ENCODE assay signal across 21 cellular contexts in genomic region chr9:110659891-110660541, GRCh38. TPM values are rescaled to one million over a fixed set of nuclear protein-coding genes. Genes with fewer than 3 reads are reported as not detected.
A peak's percentile ranks its signal among the peaks of the same experiment; 100 is the strongest.
DNase-seq lines count a peak whose midpoint lies in the region; ATAC-seq and TF ChIP-seq lines count a peak whose summit lies in the region.
"Had no signal": no experiment of that assay in that cellular context is flagged by ENCODE, and none has a peak within 500 bp of the region (broad histone marks: within the 10 kb centered on the region; RNA-seq: fewer than 3 reads in every experiment).

No MANE protein-coding gene starts in this region.

- H4K20me1 ChIP-seq in GM23248 (ENCODE audit: insufficient read depth) (no peaks in the 10 kb centered on the region), hepatocyte (ENCODE audit: insufficient read depth, poor library complexity, severe bottlenecking) (no peaks in the 10 kb centered on the region)

- peak; percentile 95 for ATAC-seq in SK-N-SH treated with all-trans-retinoic acid at 6 μM for 48 hours
- no peak for ATAC-seq in sciatic nerve
- ATAC-seq in HG03135 (IDR thresholded peaks at IDR 0.05; ENCODE audit: unreplicated experiment): no peak
- ATAC-seq in GM19397 (IDR thresholded peaks at IDR 0.05; ENCODE audit: unreplicated experiment): no peak
- ATAC-seq: activated T-cell treated with anti-CD3 and anti-CD28 coated beads, Interleukin-2, amount 50 U/mL, for 72 hours; heart right ventricle had no signal

- peaks cover 29% of the 10 kb centered on the region for H3K4me1 ChIP-seq in GM23248 (ENCODE audit: insufficient read depth)
- H3K4me1 ChIP-seq in hepatocyte (ENCODE audit: insufficient read depth): no peaks in the 10 kb centered on the region
- H3K4me1 ChIP-seq: parathyroid adenoma had no signal

- H3K27me3 Mint-ChIP-seq in activated naive CD8-positive, alpha-beta T cell treated with anti-CD3 and anti-CD28 coated beads for 36 hours: peaks cover 4% of the 10 kb centered on the region

- H3K9me3 Mint-ChIP-seq in activated naive CD8-positive, alpha-beta T cell treated with anti-CD3 and anti-CD28 coated beads for 36 hours: peaks cover 3% of the 10 kb centered on the region

- TF ChIP-seq CTCF in hepatocyte (IDR thresholded peaks at IDR 0.05; ENCODE audit: poor library complexity): no peak

- H3K36me3 ChIP-seq in GM23248 (ENCODE audit: low read depth) (no peaks in the 10 kb centered on the region), hepatocyte (replicated peaks; ENCODE audit: insufficient read depth, low read depth) (no peaks in the 10 kb centered on the region)
- H3K36me3 ChIP-seq: heart right ventricle had no signal

- in situ Hi-C loops in GM23248 (cut with MboI): loop anchor here (10.0 kb wide), 1 partner anchor 375 kb away; the partner anchor contains the start of gene LPAR1

- H3K27ac ChIP-seq in GM23248 (peak overlapping the region; percentile 17; the same call in 1 of the 2 replicates), hepatocyte (peak overlapping the region; percentile 34)
- H3K27ac ChIP-seq: heart right ventricle, parathyroid adenoma had no signal

- no peaks in the 10 kb centered on the region for H3K9me3 ChIP-seq in GM23248 (ENCODE audit: low read depth)
- no peaks in the 10 kb centered on the region for H3K9me3 ChIP-seq in hepatocyte (ENCODE audit: low read depth)
- H3K9me3 ChIP-seq: heart right ventricle had no signal

- no peaks in the 10 kb centered on the region for H3K4me1 Mint-ChIP-seq in activated naive CD8-positive, alpha-beta T cell treated with anti-CD3 and anti-CD28 coated beads for 36 hours

- H3K36me3 Mint-ChIP-seq in activated naive CD8-positive, alpha-beta T cell treated with anti-CD3 and anti-CD28 coated beads for 36 hours: no peaks in the 10 kb centered on the region

- no peaks in the 10 kb centered on the region for H3K27me3 ChIP-seq in GM23248 (replicated peaks; ENCODE audit: insufficient read depth)
- H3K27me3 ChIP-seq in hepatocyte: no peaks in the 10 kb centered on the region
- H3K27me3 ChIP-seq: heart right ventricle had no signal

- no peak overlapping the region for H3K4me3 ChIP-seq in GM23248
- no peak overlapping the region for H3K4me3 ChIP-seq in hepatocyte
- H3K4me3 ChIP-seq: heart right ventricle had no signal

- WGBS in GM23248 (ENCODE audit: low coverage in 1 of 2, low lambda C conversion rate in 2 of 2, missing lambda C conversion rate in 2 of 2), 2 experiments: 52 to 55% methylated on average over 2 of the region's 2 CpGs
- 73% methylated on average over 2 of the region's 2 CpGs for WGBS in hepatocyte (ENCODE audit: low lambda C conversion rate, missing lambda C conversion rate)

- peaks cover 24% of the 10 kb centered on the region; the same call in 1 of the 2 replicates for H3F3A ChIP-seq in GM23248 (ENCODE audit: insufficient read depth)

- H3K79me2 ChIP-seq in GM23248 (ENCODE audit: insufficient read depth) (no peaks in the 10 kb centered on the region), hepatocyte (no peaks in the 10 kb centered on the region)
- H3K79me2 ChIP-seq: parathyroid adenoma had no signal

- H3K4me3 Mint-ChIP-seq in activated naive CD8-positive, alpha-beta T cell treated with anti-CD3 and anti-CD28 coated beads for 36 hours: no peak overlapping the region
- H3K4me3 Mint-ChIP-seq: activated T-cell treated with anti-CD3 and anti-CD28 coated beads, Interleukin-2, amount 50 U/mL, for 72 hours had no signal

- H3K9me2 ChIP-seq in GM23248 (ENCODE audit: insufficient read depth) (no peaks in the 10 kb centered on the region), hepatocyte (replicated peaks; ENCODE audit: insufficient read depth) (no peaks in the 10 kb centered on the region)

- intact Hi-C loops in sciatic nerve (cut with DNase I): no loop called here

- H2AFZ ChIP-seq in GM23248: no peak overlapping the region; the same call in 1 of the 2 replicates
- no peak overlapping the region for H2AFZ ChIP-seq in hepatocyte
- H2AFZ ChIP-seq: parathyroid adenoma had no signal

- no peak overlapping the region for H3K9ac ChIP-seq in GM23248
- H3K9ac ChIP-seq: parathyroid adenoma had no signal

- H3K27ac Mint-ChIP-seq in activated naive CD8-positive, alpha-beta T cell treated with anti-CD3 and anti-CD28 coated beads for 36 hours: no peak overlapping the region
- H3K27ac Mint-ChIP-seq: activated T-cell treated with anti-CD3 and anti-CD28 coated beads, Interleukin-2, amount 50 U/mL, for 72 hours had no signal

- H3K4me2 ChIP-seq in GM23248 (ENCODE audit: unreplicated experiment): no peak overlapping the region
- H3K4me2 ChIP-seq in hepatocyte: peak overlapping the region; percentile 2

- DNase-seq in A172 (ENCODE audit: low spot score): peak; percentile 83
- peak; percentile 63 for DNase-seq in GM23248
- DNase-seq in hepatocyte (ENCODE audit: low spot score): no peak
- DNase-seq in sciatic nerve (ENCODE audit: low spot score): no peak
- DNase-seq in activated naive CD8-positive, alpha-beta T cell treated with anti-CD3 and anti-CD28 coated beads for 36 hours: no peak
- DNase-seq: activated CD4-positive, alpha-beta T cell treated with anti-CD3 and anti-CD28 coated beads, Interleukin-2, amount 50 U/mL, for 1 hour; activated T-cell treated with anti-CD3 and anti-CD28 coated beads, Interleukin-2, amount 50 U/mL, for 72 hours; cerebellar nuclear complex; COR-L47; heart right ventricle; kidney; NCI-H1694; stimulated activated CD4-positive, alpha-beta T cell treated with anti-CD3 and anti-CD28 coated beads, Interleukin-12 subunit alpha, Interleukin-12 subunit beta, amount 100 ng/mL, for 4 hours; stimulated activated naive CD4-positive, alpha-beta T cell had no signal

TF ChIP-seq in SK-N-SH treated with all-trans-retinoic acid at 6 μM for 48 hours, 23 proteins besides CTCF, POLR2A, EP300 and RAD21 (continues in another document):
- peak; percentile 92 for TF ChIP-seq TOX (CRISPR knock-in tag; IDR thresholded peaks at IDR 0.05; ENCODE audit: borderline replicate concordance)
- peak; percentile 95 for TF ChIP-seq ISL1 (CRISPR knock-in tag; IDR thresholded peaks at IDR 0.05)
- TF ChIP-seq, protein P1, sequence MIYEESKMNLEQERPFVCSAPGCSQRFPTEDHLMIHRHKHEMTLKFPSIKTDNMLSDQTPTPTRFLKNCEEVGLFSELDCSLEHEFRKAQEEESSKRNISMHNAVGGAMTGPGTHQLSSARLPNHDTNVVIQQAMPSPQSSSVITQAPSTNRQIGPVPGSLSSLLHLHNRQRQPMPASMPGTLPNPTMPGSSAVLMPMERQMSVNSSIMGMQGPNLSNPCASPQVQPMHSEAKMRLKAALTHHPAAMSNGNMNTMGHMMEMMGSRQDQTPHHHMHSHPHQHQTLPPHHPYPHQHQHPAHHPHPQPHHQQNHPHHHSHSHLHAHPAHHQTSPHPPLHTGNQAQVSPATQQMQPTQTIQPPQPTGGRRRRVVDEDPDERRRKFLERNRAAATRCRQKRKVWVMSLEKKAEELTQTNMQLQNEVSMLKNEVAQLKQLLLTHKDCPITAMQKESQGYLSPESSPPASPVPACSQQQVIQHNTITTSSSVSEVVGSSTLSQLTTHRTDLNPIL (CRISPR knock-in tag; IDR thresholded peaks at IDR 0.05; ENCODE audit: low read depth): peak; percentile 57; the same call in 1 of the 2 replicates
- TF ChIP-seq ZC3H10 (CRISPR knock-in tag; IDR thresholded peaks at IDR 0.05): no peak
- no peak for TF ChIP-seq SNAI2 (CRISPR knock-in tag; IDR thresholded peaks at IDR 0.05)
- TF ChIP-seq RARB (CRISPR knock-in tag; IDR thresholded peaks at IDR 0.05): peak; percentile 92
- TF ChIP-seq TCF4 (CRISPR knock-in tag; IDR thresholded peaks at IDR 0.05; ENCODE audit: borderline replicate concordance): peak; percentile 79; the same call in 1 of the 2 replicates
- peak; percentile 74; the same call in 1 of the 2 replicates for TF ChIP-seq TSHZ2 (CRISPR knock-in tag; IDR thresholded peaks at IDR 0.05)
- TF ChIP-seq PPARA (CRISPR knock-in tag; IDR thresholded peaks at IDR 0.05; ENCODE audit: borderline replicate concordance): no peak
- peak; percentile 75; the same call in 1 of the 2 replicates for TF ChIP-seq GLIS3 (CRISPR knock-in tag; IDR thresholded peaks at IDR 0.05)
- TF ChIP-seq BACH2 (CRISPR knock-in tag; IDR thresholded peaks at IDR 0.05; ENCODE audit: borderline replicate concordance): no peak

RNA-seq across cellular contexts. Expression of gene MUSK, which starts 8.6 kb away (rescaled TPM):
- not detected in 2 replicates for total RNA-seq in A172 (2014; rRNA removed; shearing (Covaris generic))
- total RNA-seq in GM23248 (2014; rRNA removed; shearing (Covaris generic)): not detected in 2 replicates
- polyA plus RNA-seq in GM23248 (2016; fragmentation: Nextera tagmentation; extraction: Ambion mirVana) (not detected in 2 replicates), hepatocyte (0.60 TPM in 1 of 2 replicates, not detected in the other)
- total RNA-seq in hepatocyte (0.47 and 1.2 TPM in 2 replicates), sciatic nerve (0.62 TPM)
- total RNA-seq in activated naive CD8-positive, alpha-beta T cell treated with anti-CD3 and anti-CD28 coated beads for 36 hours: not detected
- total RNA-seq: activated T-cell treated with anti-CD3 and anti-CD28 coated beads, Interleukin-2, amount 50 U/mL, for 72 hours; HT-29; NCI-H460; ureter had no signal

Comparison
In these comparisons a context has a peak if more than half of its experiments do, and no peak if none do; other contexts are left out.
1. DNase-seq: peak in A172 (single experiment) and GM23248 (single experiment); none in hepatocyte (single experiment), sciatic nerve (single experiment) and activated naive CD8-positive, alpha-beta T cell treated with anti-CD3 and anti-CD28 coated beads for 36 hours (single experiment).